ENCODE assay signal across 14 cellular contexts in the genomic region with DNA sequence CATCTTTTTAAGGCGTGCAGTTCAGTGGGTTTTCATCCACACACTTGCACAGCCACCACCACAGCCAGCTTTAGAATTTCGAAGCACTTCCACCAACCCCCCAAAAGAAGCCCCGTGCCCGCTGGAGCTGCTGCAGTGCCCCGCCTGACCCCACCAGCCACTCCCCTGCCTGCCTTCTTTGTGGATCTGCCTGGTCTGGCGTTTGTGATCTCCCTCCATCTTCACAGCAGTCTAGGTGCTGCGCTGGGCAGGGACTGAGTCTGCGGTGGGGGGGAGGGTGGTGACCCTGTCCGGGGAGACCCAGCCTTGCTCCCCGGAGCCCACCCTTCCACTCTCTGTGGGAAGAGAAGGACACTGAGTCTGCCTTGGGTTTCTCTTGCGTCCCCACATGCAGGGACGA. TPM values are rescaled to one million over a fixed set of nuclear protein-coding genes. Genes with fewer than 3 reads are reported as not detected.
DNase-seq lines count a peak whose midpoint lies in the region; ATAC-seq, FAIRE-seq and TF ChIP-seq lines count a peak whose summit lies in the region.
"Had no signal": no experiment of that assay in that cellular context is flagged by ENCODE, and none has a peak within 500 bp of the region (broad histone marks: within the 10 kb centered on the region; RNA-seq: fewer than 3 reads in every experiment).

No MANE protein-coding gene starts in this region.

- peak overlapping the region; percentile 82 for H3K9ac ChIP-seq in GM23248
- H3K9ac ChIP-seq in keratinocyte (ENCODE audit: control insufficient read depth, extremely low read depth, insufficient read depth, low read length), result peak overlapping the region; percentile 64

- H3K27me3 ChIP-seq in GM23248 (replicated peaks; ENCODE audit: insufficient read depth), result no peaks in the 10 kb centered on the region
- H3K27me3 ChIP-seq in keratinocyte (ENCODE audit: control insufficient read depth, extremely low read depth, insufficient read depth, low read length), result no peaks in the 10 kb centered on the region
- H3K27me3 ChIP-seq: ascending aorta had no signal

- H4K20me1 ChIP-seq in GM23248 (ENCODE audit: insufficient read depth) (no peaks in the 10 kb centered on the region; the same call in 1 of the 2 replicates), keratinocyte (ENCODE audit: control insufficient read depth, extremely low read depth, insufficient read depth, low read length) (peaks cover 8% of the 10 kb centered on the region)

- H3K36me3 Mint-ChIP-seq in WTC11, result no peaks in the 10 kb centered on the region
- no peaks in the 10 kb centered on the region for H3K36me3 Mint-ChIP-seq in activated T-helper 1 cell treated with anti-CD3 and anti-CD28 coated beads, Interleukin-12 subunit alpha, Interleukin-12 subunit beta, Interleukin-2, Interleukin-4 antibody, amounts not matched to agents 30 ng/mL and 10 ng/mL and 1 ng/mL, durations not matched to agents 14 hours and 24 hours and 36 hours (ENCODE audit: low read depth)
- no peaks in the 10 kb centered on the region for H3K36me3 Mint-ChIP-seq in T-helper 2 cell treated with Interferon-gamma antibody and Interleukin-4, amounts not matched to agents 5 μg/mL and 100 μg/mL, for 36 hours (ENCODE audit: low read depth)

- DNase-seq in GM23248, result no peak
- DNase-seq in WTC11 (ENCODE audit: low spot score), result no peak
- no peak for DNase-seq in keratinocyte (ENCODE audit: low read depth, low spot score)
- no peak for DNase-seq in stimulated activated CD4-positive, alpha-beta T cell treated with anti-CD3 and anti-CD28 coated beads, Interleukin-4, amount 100 ng/mL, for 4 hours
- no peak for DNase-seq in activated T-helper 1 cell treated with anti-CD3 and anti-CD28 coated beads, Interleukin-12 subunit alpha, Interleukin-12 subunit beta, Interleukin-2, Interleukin-4 antibody, amounts not matched to agents 30 ng/mL and 10 ng/mL and 1 ng/mL, durations not matched to agents 14 hours and 24 hours and 36 hours (ENCODE audit: low spot score)
- no peak for DNase-seq in T-helper 2 cell treated with Interferon-gamma antibody and Interleukin-4, amounts not matched to agents 5 μg/mL and 100 μg/mL, for 36 hours (ENCODE audit: low spot score)
- DNase-seq: activated CD4-positive, alpha-beta T cell treated with anti-CD3 and anti-CD28 coated beads for 1 hour; activated T-cell treated with anti-CD3 and anti-CD28 coated beads, Interleukin-2, amount 50 U/mL, for 1 hour; effector memory CD8-positive, alpha-beta T cell; stimulated activated CD4-positive, alpha-beta T cell treated with anti-CD3 and anti-CD28 coated beads, Interleukin-15, amount 100 ng/mL, for 24 hours had no signal

- H3K9me1 ChIP-seq in keratinocyte (ENCODE audit: control insufficient read depth, extremely low read depth, insufficient read depth, low read length), result no peaks in the 10 kb centered on the region

- peaks cover 3% of the 10 kb centered on the region for H3K4me1 Mint-ChIP-seq in WTC11
- no peaks in the 10 kb centered on the region for H3K4me1 Mint-ChIP-seq in activated T-helper 1 cell treated with anti-CD3 and anti-CD28 coated beads, Interleukin-12 subunit alpha, Interleukin-12 subunit beta, Interleukin-2, Interleukin-4 antibody, amounts not matched to agents 30 ng/mL and 10 ng/mL and 1 ng/mL, durations not matched to agents 14 hours and 24 hours and 36 hours (ENCODE audit: low read depth)
- H3K4me1 Mint-ChIP-seq in T-helper 2 cell treated with Interferon-gamma antibody and Interleukin-4, amounts not matched to agents 5 μg/mL and 100 μg/mL, for 36 hours (ENCODE audit: low read depth), result no peaks in the 10 kb centered on the region

- H3K27ac ChIP-seq in GM23248 (peak overlapping the region; percentile 94), keratinocyte (ENCODE audit: control insufficient read depth, insufficient read depth, low read length) (no peak overlapping the region), skin epidermis (peak overlapping the region in 20 of 21 experiments; percentile 52 to 93 (median 83))

- H3K79me2 ChIP-seq in GM23248 (ENCODE audit: insufficient read depth) (peaks cover 93% of the 10 kb centered on the region), keratinocyte (ENCODE audit: control insufficient read depth, insufficient read depth, low read length) (peaks cover 49% of the 10 kb centered on the region)

- H3K36me3 ChIP-seq in GM23248 (ENCODE audit: low read depth) (no peaks in the 10 kb centered on the region), keratinocyte (ENCODE audit: control insufficient read depth in 2 of 2, extremely low read depth in 1 of 2, insufficient read depth in 2 of 2, low read length in 2 of 2) (no peaks in the 10 kb centered on the region)
- H3K36me3 ChIP-seq: ascending aorta had no signal

- TF ChIP-seq CTCF in WTC11 (IDR thresholded peaks at IDR 0.05), result no peak
- TF ChIP-seq CTCF in keratinocyte (optimal IDR thresholded peaks at IDR 0.05 in 1 of 3, IDR thresholded peaks at IDR 0.05 in 1 of 3, conservative IDR thresholded peaks at IDR 0.05 in 1 of 3; ENCODE audit: extremely low read depth in 1 of 3, insufficient read depth in 2 of 3, low read length in 3 of 3), result no peak

- WGBS in GM23248 (ENCODE audit: low coverage in 1 of 2, low lambda C conversion rate in 2 of 2, missing lambda C conversion rate in 2 of 2), 2 experiments, result 41 to 53% methylated on average over 12 of the region's 12 CpGs

- H2AFZ ChIP-seq in GM23248 (no peak overlapping the region), keratinocyte (ENCODE audit: control insufficient read depth, low read length) (no peak overlapping the region)

- POLR2A ChIA-PET in WTC11 (lab: Charles Lee), result no interaction called here

- FAIRE-seq in keratinocyte (lab: Jason Lieb, UNC), result no peak

- CTCF ChIA-PET in WTC11 (lab: Charles Lee), result interaction anchor here (0.9 kb wide), 1 partner anchor 76 kb away, joined by 3 read pairs; no protein-coding TSS in a partner anchor

- H3K4me2 ChIP-seq in GM23248 (ENCODE audit: unreplicated experiment), result peak overlapping the region; percentile 69
- peak overlapping the region; percentile 39 for H3K4me2 ChIP-seq in keratinocyte (ENCODE audit: control insufficient read depth, extremely low read depth, insufficient read depth, low read depth, low read length)

- no peak for ATAC-seq in WTC11
- ATAC-seq in GM19035 (IDR thresholded peaks at IDR 0.05; ENCODE audit: unreplicated experiment), result no peak
- ATAC-seq: effector memory CD8-positive, alpha-beta T cell had no signal

- peaks cover 21% of the 10 kb centered on the region for H3K4me1 ChIP-seq in GM23248 (ENCODE audit: insufficient read depth)
- H3K4me1 ChIP-seq in keratinocyte (ENCODE audit: control insufficient read depth, extremely low read depth, insufficient read depth, low read length), result peaks cover 65% of the 10 kb centered on the region

- H3F3A ChIP-seq in GM23248 (ENCODE audit: insufficient read depth), result peaks cover 5% of the 10 kb centered on the region; the same call in 1 of the 2 replicates

- intact Hi-C loops in activated T-helper 1 cell treated with anti-CD3 and anti-CD28 coated beads, Interleukin-12 subunit alpha, Interleukin-12 subunit beta, Interleukin-2, Interleukin-4 antibody, amounts not matched to agents 30 ng/mL and 10 ng/mL and 1 ng/mL, durations not matched to agents 14 hours and 24 hours and 36 hours (cut with micrococcal nuclease), result no loop called here

- no peaks in the 10 kb centered on the region for H3K9me2 ChIP-seq in GM23248 (ENCODE audit: insufficient read depth)

- in situ Hi-C loops in GM23248 (cut with MboI), result no loop called here

- no peaks in the 10 kb centered on the region for H3K9me3 Mint-ChIP-seq in WTC11
- H3K9me3 Mint-ChIP-seq in activated T-helper 1 cell treated with anti-CD3 and anti-CD28 coated beads, Interleukin-12 subunit alpha, Interleukin-12 subunit beta, Interleukin-2, Interleukin-4 antibody, amounts not matched to agents 30 ng/mL and 10 ng/mL and 1 ng/mL, durations not matched to agents 14 hours and 24 hours and 36 hours, result no peaks in the 10 kb centered on the region
- no peaks in the 10 kb centered on the region for H3K9me3 Mint-ChIP-seq in T-helper 2 cell treated with Interferon-gamma antibody and Interleukin-4, amounts not matched to agents 5 μg/mL and 100 μg/mL, for 36 hours
- H3K9me3 Mint-ChIP-seq: effector memory CD8-positive, alpha-beta T cell had no signal

- no peak overlapping the region for H3K4me3 Mint-ChIP-seq in WTC11
- H3K4me3 Mint-ChIP-seq in activated T-helper 1 cell treated with anti-CD3 and anti-CD28 coated beads, Interleukin-12 subunit alpha, Interleukin-12 subunit beta, Interleukin-2, Interleukin-4 antibody, amounts not matched to agents 30 ng/mL and 10 ng/mL and 1 ng/mL, durations not matched to agents 14 hours and 24 hours and 36 hours, result no peak overlapping the region
- no peak overlapping the region for H3K4me3 Mint-ChIP-seq in T-helper 2 cell treated with Interferon-gamma antibody and Interleukin-4, amounts not matched to agents 5 μg/mL and 100 μg/mL, for 36 hours
- H3K4me3 Mint-ChIP-seq: B cell; effector memory CD8-positive, alpha-beta T cell had no signal

- H3K27me3 Mint-ChIP-seq in WTC11 (ENCODE audit: low read depth), result no peaks in the 10 kb centered on the region
- H3K27me3 Mint-ChIP-seq in activated T-helper 1 cell treated with anti-CD3 and anti-CD28 coated beads, Interleukin-12 subunit alpha, Interleukin-12 subunit beta, Interleukin-2, Interleukin-4 antibody, amounts not matched to agents 30 ng/mL and 10 ng/mL and 1 ng/mL, durations not matched to agents 14 hours and 24 hours and 36 hours (ENCODE audit: insufficient read depth), result no peaks in the 10 kb centered on the region
- H3K27me3 Mint-ChIP-seq in T-helper 2 cell treated with Interferon-gamma antibody and Interleukin-4, amounts not matched to agents 5 μg/mL and 100 μg/mL, for 36 hours (ENCODE audit: low read depth), result no peaks in the 10 kb centered on the region
- H3K27me3 Mint-ChIP-seq: B cell; effector memory CD8-positive, alpha-beta T cell had no signal

- peak overlapping the region; percentile 68; the same call in 1 of the 2 replicates for H3K27ac Mint-ChIP-seq in WTC11
- no peak overlapping the region for H3K27ac Mint-ChIP-seq in activated T-helper 1 cell treated with anti-CD3 and anti-CD28 coated beads, Interleukin-12 subunit alpha, Interleukin-12 subunit beta, Interleukin-2, Interleukin-4 antibody, amounts not matched to agents 30 ng/mL and 10 ng/mL and 1 ng/mL, durations not matched to agents 14 hours and 24 hours and 36 hours
- no peak overlapping the region for H3K27ac Mint-ChIP-seq in T-helper 2 cell treated with Interferon-gamma antibody and Interleukin-4, amounts not matched to agents 5 μg/mL and 100 μg/mL, for 36 hours
- H3K27ac Mint-ChIP-seq: B cell had no signal

- dilution Hi-C loops in keratinocyte (cut with MboI; ENCODE audit: extremely low pct_ligation_motif_present, low sequenced_read_pairs), result no loop called here

- H3K4me3 ChIP-seq in GM23248, result 0 out of 2 replicates have a peak overlapping the region, but pooled peaks have one; percentile 49
- no peak overlapping the region for H3K4me3 ChIP-seq in keratinocyte (ENCODE audit: control insufficient read depth in 2 of 3, extremely low read depth in 1 of 3, insufficient read depth in 2 of 3, low read depth in 1 of 3, low read length in 3 of 3)
- no peak overlapping the region for H3K4me3 ChIP-seq in skin epidermis

- H3K9me3 ChIP-seq in GM23248 (ENCODE audit: low read depth), result no peaks in the 10 kb centered on the region
- no peaks in the 10 kb centered on the region for H3K9me3 ChIP-seq in keratinocyte (ENCODE audit: control insufficient read depth, low read depth, low read length)
- H3K9me3 ChIP-seq: ascending aorta had no signal

RNA-seq across cellular contexts. Expression of gene RXRA, which starts 40.8 kb away (rescaled TPM):
- 26.1 and 34.8 TPM in 2 replicates for total RNA-seq in GM23248 (2014; rRNA removed; shearing (Covaris generic))
- 3.5 and 3.9 TPM in 2 replicates for polyA plus RNA-seq in GM23248 (2016; fragmentation: Nextera tagmentation; extraction: Ambion mirVana)
- 24.9 to 27.5 TPM (median 25.0 TPM) in 3 replicates for total RNA-seq in WTC11 (2021)
- polyA plus RNA-seq in keratinocyte, result 9.7 to 17.2 TPM (median 16.7 TPM) in 3 replicates
- 15.9 TPM for polyA plus RNA-seq in keratinocyte (2011; ENCODE audit: low read depth)
- polyA plus RNA-seq in keratinocyte (2011; cell fraction: cytosol; rRNA removed), result 10.5 and 21.8 TPM in 2 replicates
- polyA plus RNA-seq in keratinocyte (2011; cell fraction: nucleus; rRNA removed), result 19.4 and 29.5 TPM in 2 replicates
- 30.5 and 34.7 TPM in 2 replicates for polyA plus RNA-seq in keratinocyte (2012; ENCODE audit: low replicate concordance)
- 19.2 to 55.3 TPM (median 30.6 TPM) in 3 replicates for polyA minus RNA-seq in keratinocyte
- polyA minus RNA-seq in keratinocyte (2011; cell fraction: cytosol; rRNA and poly(A)+ RNA removed), result 50.6 TPM
- polyA minus RNA-seq in keratinocyte (2011; cell fraction: nucleus; rRNA and poly(A)+ RNA removed), result 26.7 and 27.5 TPM in 2 replicates
- total RNA-seq in activated T-helper 1 cell treated with anti-CD3 and anti-CD28 coated beads, Interleukin-12 subunit alpha, Interleukin-12 subunit beta, Interleukin-2, Interleukin-4 antibody, amounts not matched to agents 30 ng/mL and 10 ng/mL and 1 ng/mL, durations not matched to agents 14 hours and 24 hours and 36 hours, result 0.71 and 0.91 TPM in 2 replicates

Comparison
In these comparisons a context has a peak if more than half of its experiments do, and no peak if none do; other contexts are left out.
1. RNA of gene RXRA, which starts 40.8 kb away (total RNA-seq): 26.1 to 34.8 TPM in GM23248 and 24.9 to 27.5 TPM in WTC11; 0.71 to 0.91 TPM in activated T-helper 1 cell treated with anti-CD3 and anti-CD28 coated beads, Interleukin-12 subunit alpha, Interleukin-12 subunit beta, Interleukin-2, Interleukin-4 antibody, amounts not matched to agents 30 ng/mL and 10 ng/mL and 1 ng/mL, durations not matched to agents 14 hours and 24 hours and 36 hours; every median in the first group is over 10 times any median in the second.